Comparison of ENCODE assay signal across 8 cellular contexts in genomic region chr4:145132521-145133098, GRCh38. TPM values are rescaled to one million over a fixed set of nuclear protein-coding genes. Genes with fewer than 3 reads are reported as not detected.
DNase-seq lines count a peak whose midpoint lies in the region; ATAC-seq and TF ChIP-seq lines count a peak whose summit lies in the region.

No MANE protein-coding gene starts in this region.

- H3K36me3 Mint-ChIP-seq in endothelial cell (ENCODE audit: low read depth, unreplicated experiment), result peaks cover 3% of the 10 kb centered on the region

- H3K9me3 Mint-ChIP-seq in endothelial cell (ENCODE audit: unreplicated experiment), result no peaks in the 10 kb centered on the region

- no peaks in the 10 kb centered on the region for H3K27me3 ChIP-seq in colonic mucosa

- H3K27me3 Mint-ChIP-seq in endothelial cell (ENCODE audit: unreplicated experiment), result no peaks in the 10 kb centered on the region

- no peaks in the 10 kb centered on the region for H3K9me3 ChIP-seq in colonic mucosa

- peaks cover 6% of the 10 kb centered on the region for H3K4me1 Mint-ChIP-seq in endothelial cell (ENCODE audit: unreplicated experiment)

- intact Hi-C loops in colonic mucosa (cut with DNase I), result no loop called here

- TF ChIP-seq CTCF in endothelial cell (IDR thresholded peaks at IDR 0.05; ENCODE audit: unreplicated experiment) (no peak), colonic mucosa (IDR thresholded peaks at IDR 0.05) (no peak)

- ATAC-seq in HG02884 (IDR thresholded peaks at IDR 0.05; ENCODE audit: unreplicated experiment) (peak; percentile 89), left lobe of liver (peak; percentile 34)

- in situ Hi-C loops in SK-MEL-5 (cut with HindIII; ENCODE audit: low pct_unique_long_range_greater_than_20kb, low sequenced_read_pairs), result no loop called here

- no peak overlapping the region for H3K4me3 ChIP-seq in colonic mucosa

- no peak overlapping the region for H3K9ac ChIP-seq in colonic mucosa (ENCODE audit: low read depth in 2 of 2, low read length in 2 of 2)

- no peaks in the 10 kb centered on the region for H3K36me3 ChIP-seq in colonic mucosa

- peak; percentile 28 for DNase-seq in stimulated activated CD4-positive, alpha-beta T cell treated with anti-CD3 and anti-CD28 coated beads, Interleukin-1b, Interleukin-23, amount 100 ng/mL, for 48 hours
- no peak for DNase-seq in stimulated activated CD4-positive, alpha-beta T cell treated with anti-CD3 and anti-CD28 coated beads, Interleukin-12 subunit alpha, Interleukin-12 subunit beta, amount 100 ng/mL, for 4 hours
- DNase-seq in SK-MEL-5 (ENCODE audit: low read depth, low spot score) (peak; percentile 23), left lobe of liver (ENCODE audit: low spot score) (no peak), endothelial cell (ENCODE audit: low spot score) (no peak), NCI-H1436 treated with DMSO at 0.1 percent for 48 hours (lab: John Stamatoyannopoulos, UW) (no peak), colonic mucosa (no peak)

- H3K27ac Mint-ChIP-seq in endothelial cell (ENCODE audit: unreplicated experiment), result no peak overlapping the region

- H3K4me3 Mint-ChIP-seq in endothelial cell (ENCODE audit: unreplicated experiment), result no peak overlapping the region

- H3K4me1 ChIP-seq in colonic mucosa, result no peaks in the 10 kb centered on the region

- H3K27ac ChIP-seq in colonic mucosa, result no peak overlapping the region

RNA-seq across cellular contexts. Expression of gene ABCE1, which starts 34.5 kb away (rescaled TPM):
- 115 and 142 TPM in 2 replicates for total RNA-seq in SK-MEL-5 (2014; rRNA removed; shearing (Covaris generic))
- 58.1 and 69.9 TPM in 2 replicates for polyA plus RNA-seq in SK-MEL-5 (2015; cell fraction: cytosol; rRNA removed)
- polyA plus RNA-seq in SK-MEL-5 (2015; cell fraction: nucleus; rRNA removed), result 124 and 167 TPM in 2 replicates
- total RNA-seq in left lobe of liver (18.8 TPM), endothelial cell (ENCODE audit: unreplicated experiment) (41.7 TPM), colonic mucosa (10 to 100 TPM; 25.0 to 50.1 TPM)

RNA-seq across cellular contexts. Expression of gene ANAPC10, which starts 34.6 kb away (rescaled TPM):
- total RNA-seq in SK-MEL-5 (2014; rRNA removed; shearing (Covaris generic)), result 18.9 and 22.5 TPM in 2 replicates
- 10.8 and 12.2 TPM in 2 replicates for polyA plus RNA-seq in SK-MEL-5 (2015; cell fraction: cytosol; rRNA removed)
- 11.8 and 16.0 TPM in 2 replicates for polyA plus RNA-seq in SK-MEL-5 (2015; cell fraction: nucleus; rRNA removed)
- total RNA-seq in left lobe of liver (6.3 TPM), endothelial cell (ENCODE audit: unreplicated experiment) (20.2 TPM), colonic mucosa (10 to 100 TPM; 12.7 to 12.8 TPM)

RNA-seq across cellular contexts. Expression of gene OTUD4, which starts 47.8 kb away (rescaled TPM):
- total RNA-seq in SK-MEL-5 (2014; rRNA removed; shearing (Covaris generic)), result 10.6 and 11.5 TPM in 2 replicates
- 16.3 and 25.9 TPM in 2 replicates for polyA plus RNA-seq in SK-MEL-5 (2015; cell fraction: cytosol; rRNA removed)
- 46.9 and 51.9 TPM in 2 replicates for polyA plus RNA-seq in SK-MEL-5 (2015; cell fraction: nucleus; rRNA removed)
- total RNA-seq in left lobe of liver, result 16.9 TPM
- total RNA-seq in endothelial cell (ENCODE audit: unreplicated experiment), result 43.1 TPM
- total RNA-seq in colonic mucosa, result 10 to 100 TPM; 26.7 to 33.2 TPM

Comparison
In these comparisons a context has a peak if more than half of its experiments do, and no peak if none do; other contexts are left out.
1. DNase-seq: peak in stimulated activated CD4-positive, alpha-beta T cell treated with anti-CD3 and anti-CD28 coated beads, Interleukin-1b, Interleukin-23, amount 100 ng/mL, for 48 hours (single experiment) and SK-MEL-5 (single experiment); none in stimulated activated CD4-positive, alpha-beta T cell treated with anti-CD3 and anti-CD28 coated beads, Interleukin-12 subunit alpha, Interleukin-12 subunit beta, amount 100 ng/mL, for 4 hours (single experiment), left lobe of liver (single experiment), endothelial cell (single experiment), NCI-H1436 treated with DMSO at 0.1 percent for 48 hours (single experiment) and colonic mucosa (single experiment).